In genomic region chr5:176157656-176158055, GRCh38 we compare ENCODE assay signal across 23 cellular contexts.
DNase-seq lines count a peak whose midpoint lies in the region; ATAC-seq, FAIRE-seq and TF ChIP-seq lines count a peak whose summit lies in the region.
"Had no signal": no experiment of that assay in that cellular context is flagged by ENCODE, and none has a peak within 500 bp of the region (broad histone marks: within the 10 kb centered on the region; RNA-seq: fewer than 3 reads in every experiment).

No MANE protein-coding gene starts in this region.

- ATAC-seq in omental fat pad (ENCODE audit: low FRiP score) = peak; percentile 73
- no peak for ATAC-seq in GM19328 (IDR thresholded peaks at IDR 0.05; ENCODE audit: unreplicated experiment)
- ATAC-seq: gastrocnemius medialis, left ventricle myocardium superior, upper lobe of right lung had no signal

- H3K27me3 ChIP-seq in bronchial epithelial cell (ENCODE audit: control insufficient read depth, insufficient read depth, low read length) = no peaks in the 10 kb centered on the region
- H3K27me3 ChIP-seq: colonic mucosa, Peyer's patch, upper lobe of right lung had no signal

- no peak for FAIRE-seq in bronchial epithelial cell (lab: Jason Lieb, UNC)
- FAIRE-seq: endometrium had no signal

- TF ChIP-seq CTCF in bronchial epithelial cell (IDR thresholded peaks at IDR 0.05; ENCODE audit: insufficient read depth, low read length, severe bottlenecking) (no peak), omental fat pad (IDR thresholded peaks at IDR 0.05) (no peak)

- no peaks in the 10 kb centered on the region for H3K36me3 ChIP-seq in bronchial epithelial cell (ENCODE audit: control insufficient read depth, insufficient read depth, low read length)
- H3K36me3 ChIP-seq: colonic mucosa, gastrocnemius medialis, Peyer's patch, sigmoid colon, upper lobe of right lung had no signal

- H3K4me3 ChIP-seq in bronchial epithelial cell (ENCODE audit: low read depth, low read length) = no peak overlapping the region
- H3K4me3 ChIP-seq: colonic mucosa, gastrocnemius medialis, Peyer's patch, sigmoid colon, upper lobe of right lung had no signal

- DNase-seq in Daoy (ENCODE audit: low read depth) = peak; percentile 76
- DNase-seq in M059J (ENCODE audit: low read depth) = peak; percentile 50
- DNase-seq in bronchial epithelial cell (ENCODE audit: low read depth) = peak; percentile 66
- no peak for DNase-seq in omental fat pad (ENCODE audit: low spot score)
- DNase-seq in NCI-H2081 treated with DMSO at 0.1 percent for 48 hours (lab: John Stamatoyannopoulos, UW) = no peak
- DNase-seq in NOMO-1 treated with dmso at 0.1 percent for 144 hours (lab: John Stamatoyannopoulos, UW; ENCODE audit: unreplicated experiment) = no peak
- no peak for DNase-seq in DMS79 treated with DMSO at 0.1 percent for 48 hours (lab: John Stamatoyannopoulos, UW)
- DNase-seq: activated CD4-positive, alpha-beta T cell treated with anti-CD3 and anti-CD28 coated beads for 48 hours; activated CD8-positive, alpha-beta memory T cell treated with anti-CD3 and anti-CD28 coated beads, Interleukin-2, amount 50 U/mL, for 48 hours; anterior cingulate cortex; Calu3; colonic mucosa; gastrocnemius medialis; GDM1; Karpas-422; left ventricle myocardium superior; NCI-H1436 treated with DMSO at 0.1 percent for 48 hours; Peyer's patch; sigmoid colon; stimulated activated CD4-positive, alpha-beta T cell treated with anti-CD3 and anti-CD28 coated beads, Interleukin-2, amount 100 ng/mL, for 24 hours; upper lobe of right lung had no signal

Comparison
In these comparisons a context has a peak if more than half of its experiments do, and no peak if none do; other contexts are left out.
1. DNase-seq: peak in Daoy (single experiment), M059J (single experiment) and bronchial epithelial cell (single experiment); none in omental fat pad (single experiment), NCI-H2081 treated with DMSO at 0.1 percent for 48 hours (single experiment), NOMO-1 treated with dmso at 0.1 percent for 144 hours (single experiment) and DMS79 treated with DMSO at 0.1 percent for 48 hours (single experiment).